Comparison of ENCODE assay signal across 1 cellular context in genomic region chr9:134066546-134066922, GRCh38.
TF ChIP-seq lines count a peak whose summit lies in the region.

No MANE protein-coding gene starts in this region.

TF ChIP-seq in SK-N-SH treated with all-trans-retinoic acid at 6 μM for 48 hours, 23 proteins besides CTCF, POLR2A, EP300 and RAD21 (continued from another document):
- TF ChIP-seq, protein P1, sequence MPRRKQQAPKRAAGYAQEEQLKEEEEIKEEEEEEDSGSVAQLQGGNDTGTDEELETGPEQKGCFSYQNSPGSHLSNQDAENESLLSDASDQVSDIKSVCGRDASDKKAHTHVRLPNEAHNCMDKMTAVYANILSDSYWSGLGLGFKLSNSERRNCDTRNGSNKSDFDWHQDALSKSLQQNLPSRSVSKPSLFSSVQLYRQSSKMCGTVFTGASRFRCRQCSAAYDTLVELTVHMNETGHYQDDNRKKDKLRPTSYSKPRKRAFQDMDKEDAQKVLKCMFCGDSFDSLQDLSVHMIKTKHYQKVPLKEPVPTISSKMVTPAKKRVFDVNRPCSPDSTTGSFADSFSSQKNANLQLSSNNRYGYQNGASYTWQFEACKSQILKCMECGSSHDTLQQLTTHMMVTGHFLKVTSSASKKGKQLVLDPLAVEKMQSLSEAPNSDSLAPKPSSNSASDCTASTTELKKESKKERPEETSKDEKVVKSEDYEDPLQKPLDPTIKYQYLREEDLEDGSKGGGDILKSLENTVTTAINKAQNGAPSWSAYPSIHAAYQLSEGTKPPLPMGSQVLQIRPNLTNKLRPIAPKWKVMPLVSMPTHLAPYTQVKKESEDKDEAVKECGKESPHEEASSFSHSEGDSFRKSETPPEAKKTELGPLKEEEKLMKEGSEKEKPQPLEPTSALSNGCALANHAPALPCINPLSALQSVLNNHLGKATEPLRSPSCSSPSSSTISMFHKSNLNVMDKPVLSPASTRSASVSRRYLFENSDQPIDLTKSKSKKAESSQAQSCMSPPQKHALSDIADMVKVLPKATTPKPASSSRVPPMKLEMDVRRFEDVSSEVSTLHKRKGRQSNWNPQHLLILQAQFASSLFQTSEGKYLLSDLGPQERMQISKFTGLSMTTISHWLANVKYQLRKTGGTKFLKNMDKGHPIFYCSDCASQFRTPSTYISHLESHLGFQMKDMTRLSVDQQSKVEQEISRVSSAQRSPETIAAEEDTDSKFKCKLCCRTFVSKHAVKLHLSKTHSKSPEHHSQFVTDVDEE (CRISPR knock-in tag; IDR thresholded peaks at IDR 0.05) = no peak
TF ChIP-seq in SK-N-SH treated with all-trans-retinoic acid at 6 μM for 48 hours: peak in this region for 0.
